19 cellular contexts compared by ENCODE assay signal in genomic region chr11:82890002-82890341, GRCh38. TPM values are rescaled to one million over a fixed set of nuclear protein-coding genes. Genes with fewer than 3 reads are reported as not detected.
DNase-seq lines count a peak whose midpoint lies in the region; ATAC-seq, FAIRE-seq and TF ChIP-seq lines count a peak whose summit lies in the region.
"Had no signal": no experiment of that assay in that cellular context is flagged by ENCODE, and none has a peak within 500 bp of the region (broad histone marks: within the 10 kb centered on the region; RNA-seq: fewer than 3 reads in every experiment).

No MANE protein-coding gene starts in this region.

- H3K27me3 ChIP-seq in BLaER1 (no peaks in the 10 kb centered on the region), HL-60 (ENCODE audit: insufficient read depth, poor library complexity, severe bottlenecking) (no peaks in the 10 kb centered on the region), endothelial cell of umbilical vein (ENCODE audit: control insufficient read depth in 2 of 2, insufficient read depth in 2 of 2, low read length in 2 of 2) (no peaks in the 10 kb centered on the region)
- H3K27me3 ChIP-seq: Peyer's patch had no signal

- H3K36me3 Mint-ChIP-seq in naive thymus-derived CD8-positive, alpha-beta T cell = peaks cover 0 to 7% (median 0%) of the 10 kb centered on the region in 3 donors
- H3K36me3 Mint-ChIP-seq in CD14-positive monocyte = peaks cover 17% of the 10 kb centered on the region in 2 donors

- CTCF ChIA-PET in endothelial cell of umbilical vein (lab: Charles Lee) = interaction anchor here (1.0 to 5.1 kb wide), 8 partner anchors 10 to 930 kb away, joined by 3 to 38 read pairs (median 6); partner anchors contain the start of genes DDIAS and PRCP

- H3K9me3 ChIP-seq in BLaER1 (no peaks in the 10 kb centered on the region), endothelial cell of umbilical vein (replicated peaks; ENCODE audit: control insufficient read depth, insufficient read depth, low read length) (no peaks in the 10 kb centered on the region)
- H3K9me3 ChIP-seq: Peyer's patch, SK-N-SH had no signal

- H3K9me1 ChIP-seq in endothelial cell of umbilical vein (replicated peaks; ENCODE audit: control insufficient read depth, extremely low read depth, insufficient read depth, low read length) = no peaks in the 10 kb centered on the region

- H3K36me3 ChIP-seq in BLaER1 (no peaks in the 10 kb centered on the region), endothelial cell of umbilical vein (ENCODE audit: control insufficient read depth in 2 of 2, extremely low read depth in 1 of 2, insufficient read depth in 2 of 2, low read length in 2 of 2) (no peaks in the 10 kb centered on the region)
- H3K36me3 ChIP-seq: Peyer's patch had no signal

- no peak for FAIRE-seq in endothelial cell of umbilical vein (lab: Jason Lieb, UNC)
- FAIRE-seq: A204.1, D721Med had no signal

- H2AFZ ChIP-seq in endothelial cell of umbilical vein (ENCODE audit: low read depth, low read length) = no peak overlapping the region

- no peak overlapping the region for H3K27ac Mint-ChIP-seq in naive thymus-derived CD8-positive, alpha-beta T cell
- no peak overlapping the region for H3K27ac Mint-ChIP-seq in CD14-positive monocyte

- POLR2A ChIA-PET in endothelial cell of umbilical vein (lab: Charles Lee) = interaction anchor here (0.5 to 1.7 kb wide), 2 partner anchors 11 to 32 kb away, joined by 5 to 6 read pairs; partner anchors contain the start of genes DDIAS and PRCP
- POLR2A ChIA-PET in naive thymus-derived CD8-positive, alpha-beta T cell (lab: Charles Lee) = interaction anchor here (0.6 to 0.8 kb wide), 2 partner anchors 10 to 19 kb away, joined by 4 to 7 read pairs; partner anchors contain the start of gene PRCP

- no peak for TF ChIP-seq CTCF in HL-60 (IDR thresholded peaks at IDR 0.05; ENCODE audit: insufficient read depth, low read length)
- no peak for TF ChIP-seq CTCF in endothelial cell of umbilical vein (IDR thresholded peaks at IDR 0.05; ENCODE audit: extremely low read depth in 1 of 2, insufficient read depth in 1 of 2, low read depth in 1 of 2, low read length in 2 of 2)
- no peak for TF ChIP-seq CTCF in CD14-positive monocyte (IDR thresholded peaks at IDR 0.05)

- no peaks in the 10 kb centered on the region for H3K9me3 Mint-ChIP-seq in naive thymus-derived CD8-positive, alpha-beta T cell
- peaks cover 0 to 1% (median 0%) of the 10 kb centered on the region in 7 donors for H3K9me3 Mint-ChIP-seq in CD14-positive monocyte

- dilution Hi-C loops in endothelial cell of umbilical vein (cut with MboI; ENCODE audit: extremely low pct_ligation_motif_present, low sequenced_read_pairs) = no loop called here

- H3K4me3 ChIP-seq in BLaER1 (no peak overlapping the region), HL-60 (replicated peaks; ENCODE audit: insufficient read depth, low read length) (peak overlapping the region; percentile 11; the same call in 1 of the 2 replicates), endothelial cell of umbilical vein (replicated peaks in 1 of 3; ENCODE audit: insufficient read depth in 1 of 3, low read depth in 1 of 3, low read length in 3 of 3) (no peak overlapping the region)
- H3K4me3 ChIP-seq: Peyer's patch had no signal

- no peaks in the 10 kb centered on the region for H3K27me3 Mint-ChIP-seq in naive thymus-derived CD8-positive, alpha-beta T cell
- no peaks in the 10 kb centered on the region for H3K27me3 Mint-ChIP-seq in CD14-positive monocyte (ENCODE audit: low read depth in 3 of 3)

- no peak for DNase-seq in HL-60 (ENCODE audit: low read depth in 1 of 2, low spot score in 1 of 2)
- DNase-seq in endothelial cell of umbilical vein (ENCODE audit: low read depth, low spot score) = no peak
- DNase-seq in naive thymus-derived CD8-positive, alpha-beta T cell = peak in 2 of 10 donors; percentile 35 to 45
- no peak for DNase-seq in CD14-positive monocyte (ENCODE audit: low spot score)
- no peak for DNase-seq in NK-92 (lab: John Stamatoyannopoulos, UW; ENCODE audit: unreplicated experiment)
- DNase-seq in retina = no peak
- DNase-seq in NK-92 treated with Interleukin-12 subunit alpha and Interleukin-12 subunit beta, amount 100 ng/mL, for 24 hours (lab: John Stamatoyannopoulos, UW) = no peak
- DNase-seq: C1 segment of cervical spinal cord, H7, NCI-H1048, NCI-H1436, NCI-H2029, NCI-H526, Peyer's patch, SK-N-SH had no signal

- H3K4me1 ChIP-seq in BLaER1 (peaks cover 20% of the 10 kb centered on the region), endothelial cell of umbilical vein (ENCODE audit: control insufficient read depth, extremely low read depth, insufficient read depth, low read length) (peaks cover 45% of the 10 kb centered on the region)
- H3K4me1 ChIP-seq: Peyer's patch had no signal

- H3K4me2 ChIP-seq in BLaER1 (peak overlapping the region; percentile 42; the same call in 1 of the 2 replicates), endothelial cell of umbilical vein (ENCODE audit: insufficient read depth, low read length) (peak overlapping the region; percentile 69)
- H3K4me2 ChIP-seq: KMS-11, SK-N-SH had no signal

- H3K27ac ChIP-seq in BLaER1 (no peak overlapping the region), HL-60 (replicated peaks) (peak overlapping the region; percentile 41; the same call in 1 of the 2 replicates), endothelial cell of umbilical vein (ENCODE audit: insufficient read depth, low read depth, low read length) (peak overlapping the region; percentile 63)
- H3K27ac ChIP-seq: KMS-11, Peyer's patch had no signal

- H4K20me1 ChIP-seq in BLaER1 (no peaks in the 10 kb centered on the region), endothelial cell of umbilical vein (replicated peaks; ENCODE audit: control insufficient read depth, extremely low read depth, insufficient read depth, low read length) (no peaks in the 10 kb centered on the region)

- BruUV-seq in endothelial cell of umbilical vein (replicated peaks; lab: Mats Ljungman, UMichigan) = no TSS peak

- TF ChIP-seq POLR2A in endothelial cell of umbilical vein (IDR thresholded peaks at IDR 0.05; ENCODE audit: low read depth, low read length) = no peak

- H3K4me1 Mint-ChIP-seq in naive thymus-derived CD8-positive, alpha-beta T cell = peaks cover 4 to 12% (median 7%) of the 10 kb centered on the region in 4 donors
- peaks cover 31% of the 10 kb centered on the region for H3K4me1 Mint-ChIP-seq in CD14-positive monocyte

- ATAC-seq in naive thymus-derived CD8-positive, alpha-beta T cell = peak; percentile 58 to 69

- H3K79me2 ChIP-seq in endothelial cell of umbilical vein (ENCODE audit: control insufficient read depth, insufficient read depth, low read length) = peaks cover 37% of the 10 kb centered on the region

- H3K4me3 Mint-ChIP-seq in naive thymus-derived CD8-positive, alpha-beta T cell = no peak overlapping the region
- no peak overlapping the region for H3K4me3 Mint-ChIP-seq in CD14-positive monocyte

- H3K9ac ChIP-seq in BLaER1 (no peak overlapping the region), endothelial cell of umbilical vein (replicated peaks; ENCODE audit: extremely low read depth, insufficient read depth, low read length) (no peak overlapping the region)
- H3K9ac ChIP-seq: KMS-11, SK-N-SH had no signal

- intact Hi-C loops in endothelial cell of umbilical vein (cut with micrococcal nuclease) (no loop called here), CD14-positive monocyte (cut with micrococcal nuclease) (no loop called here)

TF ChIP-seq in endothelial cell of umbilical vein, 7 proteins besides CTCF, POLR2A, EP300 and RAD21:
- TF ChIP-seq EZH2 (IDR thresholded peaks at IDR 0.05; ENCODE audit: borderline replicate concordance, low read depth, low read length, severe bottlenecking) (no peak), GATA2 (IDR thresholded peaks at IDR 0.05; ENCODE audit: insufficient read depth, insufficient read length, low read depth, low read length) (no peak), JUN (IDR thresholded peaks at IDR 0.05; ENCODE audit: borderline replicate concordance, insufficient read depth, insufficient read length, low read depth) (no peak), MYC (IDR thresholded peaks at IDR 0.05; ENCODE audit: low read depth, low read length) (no peak), POLR2AphosphoS5 (IDR thresholded peaks at IDR 0.05; ENCODE audit: insufficient read depth, low read depth, low read length) (no peak), FOS (IDR thresholded peaks at IDR 0.05; ENCODE audit: borderline replicate concordance, insufficient read depth, low read length) (no peak), MAX (IDR thresholded peaks at IDR 0.05; ENCODE audit: insufficient read depth, insufficient read length) (no peak)

RNA-seq across cellular contexts. Expression of gene PRCP, which starts 10.3 kb away (rescaled TPM):
- 149 and 170 TPM in 2 replicates for total RNA-seq in endothelial cell of umbilical vein
- polyA plus RNA-seq in endothelial cell of umbilical vein (265 and 277 TPM in 2 replicates), CD14-positive monocyte (100 to 1,000 TPM; 186 to 228 TPM)
- polyA plus RNA-seq in endothelial cell of umbilical vein (2011; cell fraction: cytosol; rRNA removed) = 205 and 236 TPM in 2 replicates
- polyA plus RNA-seq in endothelial cell of umbilical vein (2011; cell fraction: nucleus; rRNA removed) = 104 and 123 TPM in 2 replicates
- polyA plus RNA-seq in endothelial cell of umbilical vein (2012) = 187 and 209 TPM in 2 replicates
- 189 TPM in 2 replicates for polyA minus RNA-seq in endothelial cell of umbilical vein
- polyA minus RNA-seq in endothelial cell of umbilical vein (2011; cell fraction: cytosol; rRNA and poly(A)+ RNA removed) = 20.6 TPM
- polyA minus RNA-seq in endothelial cell of umbilical vein (2011; cell fraction: nucleus; rRNA and poly(A)+ RNA removed) = 69.7 and 81.6 TPM in 2 replicates
- total RNA-seq in naive thymus-derived CD8-positive, alpha-beta T cell = 10 to 100 TPM; 26.4 to 29.1 TPM
- 10 to 100 TPM; 48.3 to 50.2 (median 49.3) TPM for polyA plus RNA-seq in naive thymus-derived CD8-positive, alpha-beta T cell

RNA-seq across cellular contexts. Expression of gene DDIAS, which starts 11.6 kb away (rescaled TPM):
- total RNA-seq in endothelial cell of umbilical vein = 8.5 and 9.2 TPM in 2 replicates
- polyA plus RNA-seq in endothelial cell of umbilical vein (3.5 and 4.5 TPM in 2 replicates), CD14-positive monocyte (10 to 100 TPM; 13.5 to 14.1 TPM)
- 6.4 and 6.8 TPM in 2 replicates for polyA plus RNA-seq in endothelial cell of umbilical vein (2011; cell fraction: cytosol; rRNA removed)
- polyA plus RNA-seq in endothelial cell of umbilical vein (2011; cell fraction: nucleus; rRNA removed) = 4.7 and 5.0 TPM in 2 replicates
- polyA plus RNA-seq in endothelial cell of umbilical vein (2012) = 7.7 and 11.7 TPM in 2 replicates
- polyA minus RNA-seq in endothelial cell of umbilical vein = 7.2 and 8.6 TPM in 2 replicates
- 15.7 TPM for polyA minus RNA-seq in endothelial cell of umbilical vein (2011; cell fraction: cytosol; rRNA and poly(A)+ RNA removed)
- polyA minus RNA-seq in endothelial cell of umbilical vein (2011; cell fraction: nucleus; rRNA and poly(A)+ RNA removed) = 2.5 and 4.1 TPM in 2 replicates
- total RNA-seq in naive thymus-derived CD8-positive, alpha-beta T cell = 1 to 10 TPM; 2.3 to 2.5 TPM
- polyA plus RNA-seq in naive thymus-derived CD8-positive, alpha-beta T cell = 1 to 10 TPM in 2 of 3 donors, under 1 TPM in 1; 0.59 to 3.1 (median 1.7) TPM
